In genomic region chr18:49698596-49699025, GRCh38 we compare ENCODE assay signal across 20 cellular contexts.
A peak's percentile ranks its signal among the peaks of the same experiment; 100 is the strongest.
DNase-seq lines count a peak whose midpoint lies in the region; ATAC-seq, FAIRE-seq and TF ChIP-seq lines count a peak whose summit lies in the region.
"Had no signal": no experiment of that assay in that cellular context is flagged by ENCODE, and none has a peak within 500 bp of the region (broad histone marks: within the 10 kb centered on the region; RNA-seq: fewer than 3 reads in every experiment).

No MANE protein-coding gene starts in this region.

- H2AFZ ChIP-seq in astrocyte (ENCODE audit: low read depth, low read length) (no peak overlapping the region), mesenchymal stem cell (ENCODE audit: low read depth, low read length) (no peak overlapping the region)

- no peak overlapping the region for H2BK120ac ChIP-seq in mesenchymal stem cell (ENCODE audit: low read depth, low read length)

- H4K20me1 ChIP-seq in astrocyte (ENCODE audit: insufficient read depth, low read length), result no peaks in the 10 kb centered on the region

- H3K27ac Mint-ChIP-seq in astrocyte (ENCODE audit: unreplicated experiment), result peak overlapping the region; percentile 78
- peak overlapping the region; percentile 26 for H3K27ac Mint-ChIP-seq in stimulated activated effector memory CD8-positive, alpha-beta T cell treated with anti-CD3 and anti-CD28 coated beads, Interleukin-12 subunit alpha, Interleukin-12 subunit beta, amount 100 ng/mL, for 72 hours
- H3K27ac Mint-ChIP-seq: CD8-positive, alpha-beta T cell; IgD-negative memory B cell had no signal

- no peak for FAIRE-seq in astrocyte (lab: Jason Lieb, UNC)
- FAIRE-seq: D721Med, GM12892, GM19239, H54 had no signal

- DNase-seq in NCI-H2107 (lab: John Stamatoyannopoulos, UW) (peak; percentile 13), NCI-H2107 treated with DMSO at 0.1 percent for 48 hours (lab: John Stamatoyannopoulos, UW; ENCODE audit: unreplicated experiment) (no peak), astrocyte (ENCODE audit: low read depth) (no peak), mesenchymal stem cell (no peak), ecto neural progenitor cell (ENCODE audit: low spot score) (no peak), posterior cingulate gyrus (no peak)
- no peak for DNase-seq in stimulated activated effector memory CD8-positive, alpha-beta T cell treated with anti-CD3 and anti-CD28 coated beads, Interleukin-12 subunit alpha, Interleukin-12 subunit beta, amount 100 ng/mL, for 72 hours (ENCODE audit: low spot score in 2 of 2)
- DNase-seq: CD8-positive, alpha-beta T cell; COR-L47; DND-41; GDM1 had no signal

- WGBS in mesenchymal stem cell, result 92% methylated on average over 3 of the region's 3 CpGs

- H3K9me3 ChIP-seq in astrocyte (ENCODE audit: insufficient read depth, low read depth, low read length) (no peaks in the 10 kb centered on the region), mesenchymal stem cell (ENCODE audit: control insufficient read depth, low read length) (no peaks in the 10 kb centered on the region)

- no peak overlapping the region for H3K18ac ChIP-seq in mesenchymal stem cell (ENCODE audit: low read depth in 1 of 2, low read length in 2 of 2)

- H3K9ac ChIP-seq in astrocyte (ENCODE audit: low read length) (no peak overlapping the region), mesenchymal stem cell (ENCODE audit: low read length) (no peak overlapping the region)

- no peak overlapping the region for H3K23ac ChIP-seq in mesenchymal stem cell (ENCODE audit: low read length in 2 of 2)

- H4K91ac ChIP-seq in mesenchymal stem cell (ENCODE audit: low read length), result no peak overlapping the region

- H3K4ac ChIP-seq in mesenchymal stem cell (ENCODE audit: low read depth in 1 of 2, low read length in 2 of 2), result no peak overlapping the region

- H3K4me3 Mint-ChIP-seq in astrocyte (ENCODE audit: unreplicated experiment), result no peak overlapping the region
- no peak overlapping the region for H3K4me3 Mint-ChIP-seq in stimulated activated effector memory CD8-positive, alpha-beta T cell treated with anti-CD3 and anti-CD28 coated beads, Interleukin-12 subunit alpha, Interleukin-12 subunit beta, amount 100 ng/mL, for 72 hours
- H3K4me3 Mint-ChIP-seq: CD14-positive monocyte; CD8-positive, alpha-beta T cell; IgD-negative memory B cell had no signal

- no peak for TF ChIP-seq CTCF in astrocyte (IDR thresholded peaks at IDR 0.05; ENCODE audit: insufficient read depth, low read depth, low read length)

- H3K36me3 ChIP-seq in astrocyte (ENCODE audit: insufficient read depth, low read length) (no peaks in the 10 kb centered on the region), mesenchymal stem cell (ENCODE audit: control insufficient read depth in 1 of 2, insufficient read depth in 2 of 2, low read depth in 1 of 2, low read length in 2 of 2) (no peaks in the 10 kb centered on the region)

- no peaks in the 10 kb centered on the region for H3K27me3 Mint-ChIP-seq in astrocyte (ENCODE audit: low read depth, unreplicated experiment)

- H3K27me3 ChIP-seq in astrocyte (ENCODE audit: insufficient read depth, low read length) (no peaks in the 10 kb centered on the region), mesenchymal stem cell (ENCODE audit: control insufficient read depth in 1 of 2, insufficient read depth in 1 of 2, low read length in 2 of 2) (no peaks in the 10 kb centered on the region)

- H2AK5ac ChIP-seq in mesenchymal stem cell (ENCODE audit: low read length, severe bottlenecking), result peak overlapping the region; percentile 34

- no peak for ATAC-seq in stimulated activated effector memory CD8-positive, alpha-beta T cell treated with anti-CD3 and anti-CD28 coated beads, Interleukin-12 subunit alpha, Interleukin-12 subunit beta, amount 100 ng/mL, for 72 hours
- ATAC-seq in HG02678 (IDR thresholded peaks at IDR 0.05; ENCODE audit: unreplicated experiment), result no peak
- ATAC-seq: CD8-positive, alpha-beta T cell; HCT116 had no signal

- H2BK15ac ChIP-seq in mesenchymal stem cell (ENCODE audit: low read depth, poor library complexity, severe bottlenecking), result peak overlapping the region; percentile 70

- H3K9me3 Mint-ChIP-seq in astrocyte (ENCODE audit: unreplicated experiment), result no peaks in the 10 kb centered on the region
- no peaks in the 10 kb centered on the region for H3K9me3 Mint-ChIP-seq in stimulated activated effector memory CD8-positive, alpha-beta T cell treated with anti-CD3 and anti-CD28 coated beads, Interleukin-12 subunit alpha, Interleukin-12 subunit beta, amount 100 ng/mL, for 72 hours
- H3K9me3 Mint-ChIP-seq: CD8-positive, alpha-beta T cell; IgD-negative memory B cell had no signal

- H3K4me1 ChIP-seq in astrocyte (ENCODE audit: insufficient read depth, low read length) (peaks cover 14% of the 10 kb centered on the region), mesenchymal stem cell (ENCODE audit: control insufficient read depth, insufficient read depth, low read depth, low read length) (peaks cover 12% of the 10 kb centered on the region)

- no peak overlapping the region for H3K27ac ChIP-seq in astrocyte (ENCODE audit: low read depth, low read length)
- no peak overlapping the region for H3K27ac ChIP-seq in mesenchymal stem cell (ENCODE audit: low read length, poor library complexity, severe bottlenecking)
- H3K27ac ChIP-seq: 22Rv1 had no signal

- no peak overlapping the region for H3K14ac ChIP-seq in mesenchymal stem cell (ENCODE audit: low read length in 2 of 2)

- no peak overlapping the region for H4K8ac ChIP-seq in mesenchymal stem cell (ENCODE audit: low read length)

- no peak overlapping the region for H2BK5ac ChIP-seq in mesenchymal stem cell (ENCODE audit: low read depth, low read length, poor library complexity, severe bottlenecking)

- intact Hi-C loops in posterior cingulate gyrus (cut with DNase I), result no loop called here

- peak overlapping the region in 1 of 2 experiments; percentile 15 for H2BK12ac ChIP-seq in mesenchymal stem cell (ENCODE audit: low read length in 2 of 2)

- H3K4me1 Mint-ChIP-seq in astrocyte (ENCODE audit: low read depth, unreplicated experiment), result peaks cover 14% of the 10 kb centered on the region
- no peaks in the 10 kb centered on the region for H3K4me1 Mint-ChIP-seq in stimulated activated effector memory CD8-positive, alpha-beta T cell treated with anti-CD3 and anti-CD28 coated beads, Interleukin-12 subunit alpha, Interleukin-12 subunit beta, amount 100 ng/mL, for 72 hours
- H3K4me1 Mint-ChIP-seq: CD14-positive monocyte had no signal

- H3K79me1 ChIP-seq in mesenchymal stem cell (replicated peaks; ENCODE audit: low read length, poor library complexity, severe bottlenecking), result no peaks in the 10 kb centered on the region

- H3K4me3 ChIP-seq in astrocyte (ENCODE audit: insufficient read depth, low read depth, low read length), result no peak overlapping the region
- no peak overlapping the region for H3K4me3 ChIP-seq in mesenchymal stem cell (ENCODE audit: insufficient read depth in 1 of 2, low read depth in 1 of 2, low read length in 2 of 2)

- no peaks in the 10 kb centered on the region for H3K79me2 ChIP-seq in astrocyte (ENCODE audit: insufficient read depth, low read length)

- H3K4me2 ChIP-seq in astrocyte (ENCODE audit: low read length) (no peak overlapping the region), mesenchymal stem cell (ENCODE audit: low read length, poor library complexity, severe bottlenecking) (no peak overlapping the region)

- H3K36me3 Mint-ChIP-seq in astrocyte (ENCODE audit: low read depth, unreplicated experiment), result no peaks in the 10 kb centered on the region
- H3K36me3 Mint-ChIP-seq in stimulated activated effector memory CD8-positive, alpha-beta T cell treated with anti-CD3 and anti-CD28 coated beads, Interleukin-12 subunit alpha, Interleukin-12 subunit beta, amount 100 ng/mL, for 72 hours, result no peaks in the 10 kb centered on the region
- H3K36me3 Mint-ChIP-seq: CD14-positive monocyte; CD8-positive, alpha-beta T cell; IgD-negative memory B cell had no signal
